In the genomic region with DNA sequence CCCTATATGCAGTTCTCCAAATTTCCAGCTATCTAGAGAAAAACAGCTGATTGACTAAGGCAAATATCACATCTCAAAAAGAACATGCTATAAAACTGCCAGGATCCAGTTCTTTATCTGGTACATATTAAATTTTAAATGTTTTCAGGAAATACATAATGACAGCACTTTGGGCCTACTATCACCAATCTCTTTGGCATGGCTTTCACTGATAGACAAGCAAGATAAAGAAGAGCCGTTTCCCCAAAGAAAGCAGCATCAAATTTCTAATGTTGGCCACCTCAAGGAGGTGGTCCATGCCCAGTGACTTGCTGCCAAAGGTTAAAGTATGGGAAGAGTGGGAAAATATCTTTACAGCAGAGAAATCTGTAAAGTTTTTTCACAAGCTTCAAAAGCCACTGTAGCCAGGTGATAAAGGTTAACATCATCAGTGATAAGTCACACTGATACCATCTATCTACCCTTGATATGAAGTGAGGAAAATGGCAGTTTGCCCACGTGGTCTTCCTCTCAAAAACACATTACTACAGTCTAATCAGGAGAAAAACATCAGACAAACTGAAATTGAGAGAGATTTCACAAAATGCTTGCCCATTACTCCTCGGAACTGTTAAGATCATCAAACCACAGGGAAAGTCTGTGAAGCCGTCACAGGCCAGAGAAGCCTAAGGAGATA, we compare ENCODE assay signal across 2 cellular contexts.
A peak's percentile ranks its signal among the peaks of the same experiment; 100 is the strongest.
TF ChIP-seq lines count a peak whose summit lies in the region.

No MANE protein-coding gene starts in this region.

TF ChIP-seq in SK-N-SH, 30 proteins besides CTCF, POLR2A, EP300 and RAD21 (continued from another document):
- no peak for TF ChIP-seq ELF1 (IDR thresholded peaks at IDR 0.05)
- TF ChIP-seq TCF12 (IDR thresholded peaks at IDR 0.05): peak; percentile 53; the same call in 1 of the 2 replicates
- no peak for TF ChIP-seq RFX5 (IDR thresholded peaks at IDR 0.05; ENCODE audit: low read length)
- no peak for TF ChIP-seq NRF1 (IDR thresholded peaks at IDR 0.05; ENCODE audit: low read depth, low read length)

TF ChIP-seq in SK-N-SH treated with all-trans-retinoic acid at 6 μM for 48 hours, 23 proteins besides CTCF, POLR2A, EP300 and RAD21:
- no peak for TF ChIP-seq POU6F1 (CRISPR knock-in tag; IDR thresholded peaks at IDR 0.05; ENCODE audit: borderline replicate concordance, low read depth)
- no peak for TF ChIP-seq TOX (CRISPR knock-in tag; IDR thresholded peaks at IDR 0.05; ENCODE audit: borderline replicate concordance)
- no peak for TF ChIP-seq ZFP3 (CRISPR knock-in tag; IDR thresholded peaks at IDR 0.05)
- TF ChIP-seq RARB (CRISPR knock-in tag; IDR thresholded peaks at IDR 0.05): no peak
- no peak for TF ChIP-seq OSR1 (CRISPR knock-in tag; IDR thresholded peaks at IDR 0.05)
- TF ChIP-seq, protein P1, sequence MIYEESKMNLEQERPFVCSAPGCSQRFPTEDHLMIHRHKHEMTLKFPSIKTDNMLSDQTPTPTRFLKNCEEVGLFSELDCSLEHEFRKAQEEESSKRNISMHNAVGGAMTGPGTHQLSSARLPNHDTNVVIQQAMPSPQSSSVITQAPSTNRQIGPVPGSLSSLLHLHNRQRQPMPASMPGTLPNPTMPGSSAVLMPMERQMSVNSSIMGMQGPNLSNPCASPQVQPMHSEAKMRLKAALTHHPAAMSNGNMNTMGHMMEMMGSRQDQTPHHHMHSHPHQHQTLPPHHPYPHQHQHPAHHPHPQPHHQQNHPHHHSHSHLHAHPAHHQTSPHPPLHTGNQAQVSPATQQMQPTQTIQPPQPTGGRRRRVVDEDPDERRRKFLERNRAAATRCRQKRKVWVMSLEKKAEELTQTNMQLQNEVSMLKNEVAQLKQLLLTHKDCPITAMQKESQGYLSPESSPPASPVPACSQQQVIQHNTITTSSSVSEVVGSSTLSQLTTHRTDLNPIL (CRISPR knock-in tag; IDR thresholded peaks at IDR 0.05; ENCODE audit: low read depth): no peak
- TF ChIP-seq, protein P2, sequence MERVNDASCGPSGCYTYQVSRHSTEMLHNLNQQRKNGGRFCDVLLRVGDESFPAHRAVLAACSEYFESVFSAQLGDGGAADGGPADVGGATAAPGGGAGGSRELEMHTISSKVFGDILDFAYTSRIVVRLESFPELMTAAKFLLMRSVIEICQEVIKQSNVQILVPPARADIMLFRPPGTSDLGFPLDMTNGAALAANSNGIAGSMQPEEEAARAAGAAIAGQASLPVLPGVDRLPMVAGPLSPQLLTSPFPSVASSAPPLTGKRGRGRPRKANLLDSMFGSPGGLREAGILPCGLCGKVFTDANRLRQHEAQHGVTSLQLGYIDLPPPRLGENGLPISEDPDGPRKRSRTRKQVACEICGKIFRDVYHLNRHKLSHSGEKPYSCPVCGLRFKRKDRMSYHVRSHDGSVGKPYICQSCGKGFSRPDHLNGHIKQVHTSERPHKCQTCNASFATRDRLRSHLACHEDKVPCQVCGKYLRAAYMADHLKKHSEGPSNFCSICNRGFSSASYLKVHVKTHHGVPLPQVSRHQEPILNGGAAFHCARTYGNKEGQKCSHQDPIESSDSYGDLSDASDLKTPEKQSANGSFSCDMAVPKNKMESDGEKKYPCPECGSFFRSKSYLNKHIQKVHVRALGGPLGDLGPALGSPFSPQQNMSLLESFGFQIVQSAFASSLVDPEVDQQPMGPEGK (CRISPR knock-in tag; IDR thresholded peaks at IDR 0.05; ENCODE audit: borderline replicate concordance): no peak
- TF ChIP-seq SNAI2 (CRISPR knock-in tag; IDR thresholded peaks at IDR 0.05): no peak
- no peak for TF ChIP-seq GLIS3 (CRISPR knock-in tag; IDR thresholded peaks at IDR 0.05)
